ENCODE assay signal across 1 cellular context in the genomic region with DNA sequence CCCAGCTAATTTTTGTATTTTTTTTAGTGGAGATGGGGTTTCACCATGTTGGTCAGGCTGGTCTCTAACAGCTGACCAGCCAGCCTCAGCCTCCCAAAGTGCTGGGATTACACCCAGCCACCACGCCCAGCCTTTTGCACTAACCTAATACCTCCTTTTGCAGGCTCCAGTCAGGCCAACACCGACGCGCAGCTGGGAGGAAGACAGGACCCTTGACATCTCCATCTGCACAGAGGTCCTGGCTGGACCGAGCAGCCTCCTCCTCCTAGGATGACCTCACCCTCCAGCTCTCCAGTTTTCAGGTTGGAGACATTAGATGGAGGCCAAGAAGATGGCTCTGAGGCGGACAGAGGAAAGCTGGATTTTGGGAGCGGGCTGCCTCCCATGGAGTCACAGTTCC.
TF ChIP-seq lines count a peak whose summit lies in the region.

No MANE protein-coding gene starts in this region.

TF ChIP-seq in SK-N-SH, 30 proteins besides CTCF, POLR2A, EP300 and RAD21:
- TF ChIP-seq, protein P1, sequence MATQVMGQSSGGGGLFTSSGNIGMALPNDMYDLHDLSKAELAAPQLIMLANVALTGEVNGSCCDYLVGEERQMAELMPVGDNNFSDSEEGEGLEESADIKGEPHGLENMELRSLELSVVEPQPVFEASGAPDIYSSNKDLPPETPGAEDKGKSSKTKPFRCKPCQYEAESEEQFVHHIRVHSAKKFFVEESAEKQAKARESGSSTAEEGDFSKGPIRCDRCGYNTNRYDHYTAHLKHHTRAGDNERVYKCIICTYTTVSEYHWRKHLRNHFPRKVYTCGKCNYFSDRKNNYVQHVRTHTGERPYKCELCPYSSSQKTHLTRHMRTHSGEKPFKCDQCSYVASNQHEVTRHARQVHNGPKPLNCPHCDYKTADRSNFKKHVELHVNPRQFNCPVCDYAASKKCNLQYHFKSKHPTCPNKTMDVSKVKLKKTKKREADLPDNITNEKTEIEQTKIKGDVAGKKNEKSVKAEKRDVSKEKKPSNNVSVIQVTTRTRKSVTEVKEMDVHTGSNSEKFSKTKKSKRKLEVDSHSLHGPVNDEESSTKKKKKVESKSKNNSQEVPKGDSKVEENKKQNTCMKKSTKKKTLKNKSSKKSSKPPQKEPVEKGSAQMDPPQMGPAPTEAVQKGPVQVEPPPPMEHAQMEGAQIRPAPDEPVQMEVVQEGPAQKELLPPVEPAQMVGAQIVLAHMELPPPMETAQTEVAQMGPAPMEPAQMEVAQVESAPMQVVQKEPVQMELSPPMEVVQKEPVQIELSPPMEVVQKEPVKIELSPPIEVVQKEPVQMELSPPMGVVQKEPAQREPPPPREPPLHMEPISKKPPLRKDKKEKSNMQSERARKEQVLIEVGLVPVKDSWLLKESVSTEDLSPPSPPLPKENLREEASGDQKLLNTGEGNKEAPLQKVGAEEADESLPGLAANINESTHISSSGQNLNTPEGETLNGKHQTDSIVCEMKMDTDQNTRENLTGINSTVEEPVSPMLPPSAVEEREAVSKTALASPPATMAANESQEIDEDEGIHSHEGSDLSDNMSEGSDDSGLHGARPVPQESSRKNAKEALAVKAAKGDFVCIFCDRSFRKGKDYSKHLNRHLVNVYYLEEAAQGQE (IDR thresholded peaks at IDR 0.05; ENCODE audit: low read depth, low read length): no peak
- TF ChIP-seq, protein P2, sequence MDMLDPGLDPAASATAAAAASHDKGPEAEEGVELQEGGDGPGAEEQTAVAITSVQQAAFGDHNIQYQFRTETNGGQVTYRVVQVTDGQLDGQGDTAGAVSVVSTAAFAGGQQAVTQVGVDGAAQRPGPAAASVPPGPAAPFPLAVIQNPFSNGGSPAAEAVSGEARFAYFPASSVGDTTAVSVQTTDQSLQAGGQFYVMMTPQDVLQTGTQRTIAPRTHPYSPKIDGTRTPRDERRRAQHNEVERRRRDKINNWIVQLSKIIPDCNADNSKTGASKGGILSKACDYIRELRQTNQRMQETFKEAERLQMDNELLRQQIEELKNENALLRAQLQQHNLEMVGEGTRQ (IDR thresholded peaks at IDR 0.05; ENCODE audit: borderline replicate concordance, low read depth, low read length): no peak
- TF ChIP-seq EZH2phosphoT487 (IDR thresholded peaks at IDR 0.05; ENCODE audit: borderline replicate concordance, low read depth): no peak
- TF ChIP-seq, protein P3, sequence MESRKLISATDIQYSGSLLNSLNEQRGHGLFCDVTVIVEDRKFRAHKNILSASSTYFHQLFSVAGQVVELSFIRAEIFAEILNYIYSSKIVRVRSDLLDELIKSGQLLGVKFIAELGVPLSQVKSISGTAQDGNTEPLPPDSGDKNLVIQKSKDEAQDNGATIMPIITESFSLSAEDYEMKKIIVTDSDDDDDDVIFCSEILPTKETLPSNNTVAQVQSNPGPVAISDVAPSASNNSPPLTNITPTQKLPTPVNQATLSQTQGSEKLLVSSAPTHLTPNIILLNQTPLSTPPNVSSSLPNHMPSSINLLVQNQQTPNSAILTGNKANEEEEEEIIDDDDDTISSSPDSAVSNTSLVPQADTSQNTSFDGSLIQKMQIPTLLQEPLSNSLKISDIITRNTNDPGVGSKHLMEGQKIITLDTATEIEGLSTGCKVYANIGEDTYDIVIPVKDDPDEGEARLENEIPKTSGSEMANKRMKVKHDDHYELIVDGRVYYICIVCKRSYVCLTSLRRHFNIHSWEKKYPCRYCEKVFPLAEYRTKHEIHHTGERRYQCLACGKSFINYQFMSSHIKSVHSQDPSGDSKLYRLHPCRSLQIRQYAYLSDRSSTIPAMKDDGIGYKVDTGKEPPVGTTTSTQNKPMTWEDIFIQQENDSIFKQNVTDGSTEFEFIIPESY (IDR thresholded peaks at IDR 0.05; ENCODE audit: borderline replicate concordance, low read depth): no peak
- TF ChIP-seq GABPA (IDR thresholded peaks at IDR 0.05; ENCODE audit: low read depth): no peak
- no peak for TF ChIP-seq FOXJ3 (CRISPR knock-in tag; IDR thresholded peaks at IDR 0.05)
- TF ChIP-seq TCF12 (IDR thresholded peaks at IDR 0.05): no peak
- TF ChIP-seq SIN3A (IDR thresholded peaks at IDR 0.05; ENCODE audit: borderline replicate concordance, low read depth, low read length): no peak
- TF ChIP-seq FOXM1 (IDR thresholded peaks at IDR 0.05; ENCODE audit: low read depth): no peak
- no peak for TF ChIP-seq RXRA (IDR thresholded peaks at IDR 0.05; ENCODE audit: borderline replicate concordance, low read depth)
- TF ChIP-seq TEAD4 (IDR thresholded peaks at IDR 0.05; ENCODE audit: borderline replicate concordance, insufficient read depth): no peak
- TF ChIP-seq, protein P4, sequence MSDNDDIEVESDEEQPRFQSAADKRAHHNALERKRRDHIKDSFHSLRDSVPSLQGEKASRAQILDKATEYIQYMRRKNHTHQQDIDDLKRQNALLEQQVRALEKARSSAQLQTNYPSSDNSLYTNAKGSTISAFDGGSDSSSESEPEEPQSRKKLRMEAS (IDR thresholded peaks at IDR 0.05; ENCODE audit: low read depth): no peak
- TF ChIP-seq JUND (IDR thresholded peaks at IDR 0.05): no peak
